Comparison of ENCODE assay signal across 19 cellular contexts in the genomic region with DNA sequence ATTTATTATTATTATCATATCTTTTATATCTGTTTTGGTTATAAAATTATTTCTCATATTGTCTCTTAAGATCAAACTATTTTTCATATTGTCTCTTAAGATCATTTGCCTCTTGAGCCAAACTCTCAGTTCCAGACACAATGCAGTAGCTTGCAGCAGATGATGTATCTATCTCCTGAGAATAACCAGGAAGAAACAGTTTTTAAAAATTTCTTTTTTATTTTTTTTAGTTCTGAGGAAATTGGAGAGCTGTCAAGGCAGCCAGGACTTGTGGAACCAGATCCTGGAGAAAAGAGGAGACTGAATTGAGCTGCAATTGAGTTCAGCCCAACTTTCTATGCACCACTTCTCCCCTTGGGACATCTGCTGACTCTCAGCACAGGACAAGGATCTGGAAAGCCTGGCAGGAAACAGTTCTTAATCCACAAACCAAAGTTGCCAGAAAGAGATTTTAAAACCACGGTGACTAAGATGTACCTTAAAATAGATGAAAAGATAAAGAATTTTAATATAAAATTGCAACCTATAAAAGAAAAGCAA. TPM values are rescaled to one million over a fixed set of nuclear protein-coding genes. Genes with fewer than 3 reads are reported as not detected.
"Had no signal": no experiment of that assay in that cellular context is flagged by ENCODE, and none has a peak within 500 bp of the region (broad histone marks: within the 10 kb centered on the region; RNA-seq: fewer than 3 reads in every experiment).

No MANE protein-coding gene starts in this region.

- H3K4me3 ChIP-seq: coronary artery, gastrocnemius medialis, left lung, lung, pancreas, right lobe of liver, skin epidermis, stomach, thyroid gland had no signal

- H3K36me3 ChIP-seq: gastrocnemius medialis, left lung, pancreas, right lobe of liver, stomach, thyroid gland had no signal

- H3K4me1 ChIP-seq: gastrocnemius medialis, left lung, pancreas, right lobe of liver, stomach, thyroid gland had no signal

- ATAC-seq: gastrocnemius medialis, left lung, right lobe of liver had no signal

- DNase-seq: effector CD4-positive, alpha-beta T cell; endodermal cell; erythroblast; immature natural killer cell; left lung; mesenchymal stem cell; midbrain; naive B cell; occipital lobe; pancreas; right lobe of liver; stimulated activated naive CD4-positive, alpha-beta T cell; stomach; thyroid gland had no signal

- H3K27ac ChIP-seq: coronary artery, gastrocnemius medialis, left lung, pancreas, right lobe of liver, skin epidermis, stomach, thyroid gland had no signal

- H3K27me3 ChIP-seq: gastrocnemius medialis, left lung, pancreas, right lobe of liver, stomach, thyroid gland had no signal

- H3K9me3 ChIP-seq: gastrocnemius medialis, left lung, pancreas, right lobe of liver, stomach, thyroid gland had no signal

RNA-seq across cellular contexts. Expression of gene CSRNP3, which starts 13.5 kb away (rescaled TPM):
- total RNA-seq: endothelial cell of umbilical vein had no signal
